3 cellular contexts compared by ENCODE assay signal in genomic region chr1:84509029-84509428, GRCh38.
A peak's percentile ranks its signal among the peaks of the same experiment; 100 is the strongest.
TF ChIP-seq lines count a peak whose summit lies in the region.

No MANE protein-coding gene starts in this region.

TF ChIP-seq in HEK293, 187 proteins besides CTCF, POLR2A, EP300 and RAD21:
- TF ChIP-seq ZNF280D (tag by site-specific recombination; IDR thresholded peaks at IDR 0.05) (0 out of 2 replicates have a peak, but pooled peaks have one; percentile 31), ZNF146 (tag by site-specific recombination; IDR thresholded peaks at IDR 0.05) (no peak)
- TF ChIP-seq, protein P1, sequence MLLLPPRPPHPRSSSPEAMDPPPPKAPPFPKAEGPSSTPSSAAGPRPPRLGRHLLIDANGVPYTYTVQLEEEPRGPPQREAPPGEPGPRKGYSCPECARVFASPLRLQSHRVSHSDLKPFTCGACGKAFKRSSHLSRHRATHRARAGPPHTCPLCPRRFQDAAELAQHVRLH (tag by site-specific recombination; IDR thresholded peaks at IDR 0.05), result peak; percentile 59; the same call in 1 of the 2 replicates

TF ChIP-seq in HEK293T, 16 proteins besides CTCF, POLR2A, EP300 and RAD21:
- TF ChIP-seq ARNT (IDR thresholded peaks at IDR 0.05) (no peak), FOXM1 (IDR thresholded peaks at IDR 0.05; ENCODE audit: borderline replicate concordance) (no peak), ZNF384 (IDR thresholded peaks at IDR 0.05) (peak; percentile 71), ELF4 (IDR thresholded peaks at IDR 0.05) (no peak)

TF ChIP-seq in K562, 482 proteins besides CTCF, POLR2A, EP300 and RAD21:
- TF ChIP-seq BCOR (IDR thresholded peaks at IDR 0.05) (peak; percentile 63; the same call in 1 of the 2 replicates), TAF1 (IDR thresholded peaks at IDR 0.05; ENCODE audit: control insufficient read depth, extremely low read depth, insufficient read depth, low read length, severe bottlenecking) (no peak), TRIM24 (IDR thresholded peaks at IDR 0.05) (0 out of 4 replicates have a peak, but pooled peaks of 1 of the 2 experiments have one; percentile 19), ATF2 (CRISPR knock-in tag; IDR thresholded peaks at IDR 0.05) (no peak), RFX1 (IDR thresholded peaks at IDR 0.05) (no peak), ZNF165 (CRISPR knock-in tag; IDR thresholded peaks at IDR 0.05; ENCODE audit: borderline replicate concordance) (no peak), E2F5 (CRISPR knock-in tag; IDR thresholded peaks at IDR 0.05) (no peak), NCOA6 (IDR thresholded peaks at IDR 0.05) (no peak), RBM25 (IDR thresholded peaks at IDR 0.05; ENCODE audit: low read depth, low read length, severe bottlenecking) (peak; percentile 51), HMGXB4 (CRISPR knock-in tag; IDR thresholded peaks at IDR 0.05) (no peak), HCFC1 (IDR thresholded peaks at IDR 0.05; ENCODE audit: low read depth, low read length) (no peak), RBFOX2 (IDR thresholded peaks at IDR 0.05; ENCODE audit: low read depth, low read length) (no peak), HDAC1 (IDR thresholded peaks at IDR 0.05) (no peak), FOXM1 (IDR thresholded peaks at IDR 0.05; ENCODE audit: low read depth) (0 out of 2 replicates have a peak, but pooled peaks have one; percentile 21), FOXM1 (CRISPR knock-in tag; IDR thresholded peaks at IDR 0.05; ENCODE audit: low read depth) (no peak), KLF1 (tag; IDR thresholded peaks at IDR 0.05) (no peak), ADNP (tag; IDR thresholded peaks at IDR 0.05) (no peak), CHCHD3 (CRISPR knock-in tag; IDR thresholded peaks at IDR 0.05) (no peak), TFAP4 (CRISPR knock-in tag; IDR thresholded peaks at IDR 0.05; ENCODE audit: borderline replicate concordance) (no peak), JUND (IDR thresholded peaks at IDR 0.05; ENCODE audit: borderline replicate concordance, low read depth, low read length) (no peak), JUND (tag; IDR thresholded peaks at IDR 0.05; ENCODE audit: borderline replicate concordance, low read depth, low read length) (no peak), ZNF707 (CRISPR knock-in tag; conservative IDR thresholded peaks at IDR 0.05) (no peak), ZNF384 (IDR thresholded peaks at IDR 0.05; ENCODE audit: low read depth, low read length) (peak; percentile 34; the same call in 1 of the 2 replicates), RBM39 (optimal IDR thresholded peaks at IDR 0.05; ENCODE audit: low read depth, low read length) (no peak), GATA2 (CRISPR knock-in tag; IDR thresholded peaks at IDR 0.05) (no peak)
- TF ChIP-seq, protein P2, sequence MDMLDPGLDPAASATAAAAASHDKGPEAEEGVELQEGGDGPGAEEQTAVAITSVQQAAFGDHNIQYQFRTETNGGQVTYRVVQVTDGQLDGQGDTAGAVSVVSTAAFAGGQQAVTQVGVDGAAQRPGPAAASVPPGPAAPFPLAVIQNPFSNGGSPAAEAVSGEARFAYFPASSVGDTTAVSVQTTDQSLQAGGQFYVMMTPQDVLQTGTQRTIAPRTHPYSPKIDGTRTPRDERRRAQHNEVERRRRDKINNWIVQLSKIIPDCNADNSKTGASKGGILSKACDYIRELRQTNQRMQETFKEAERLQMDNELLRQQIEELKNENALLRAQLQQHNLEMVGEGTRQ (CRISPR knock-in tag; IDR thresholded peaks at IDR 0.05), result no peak
- TF ChIP-seq, protein P3, sequence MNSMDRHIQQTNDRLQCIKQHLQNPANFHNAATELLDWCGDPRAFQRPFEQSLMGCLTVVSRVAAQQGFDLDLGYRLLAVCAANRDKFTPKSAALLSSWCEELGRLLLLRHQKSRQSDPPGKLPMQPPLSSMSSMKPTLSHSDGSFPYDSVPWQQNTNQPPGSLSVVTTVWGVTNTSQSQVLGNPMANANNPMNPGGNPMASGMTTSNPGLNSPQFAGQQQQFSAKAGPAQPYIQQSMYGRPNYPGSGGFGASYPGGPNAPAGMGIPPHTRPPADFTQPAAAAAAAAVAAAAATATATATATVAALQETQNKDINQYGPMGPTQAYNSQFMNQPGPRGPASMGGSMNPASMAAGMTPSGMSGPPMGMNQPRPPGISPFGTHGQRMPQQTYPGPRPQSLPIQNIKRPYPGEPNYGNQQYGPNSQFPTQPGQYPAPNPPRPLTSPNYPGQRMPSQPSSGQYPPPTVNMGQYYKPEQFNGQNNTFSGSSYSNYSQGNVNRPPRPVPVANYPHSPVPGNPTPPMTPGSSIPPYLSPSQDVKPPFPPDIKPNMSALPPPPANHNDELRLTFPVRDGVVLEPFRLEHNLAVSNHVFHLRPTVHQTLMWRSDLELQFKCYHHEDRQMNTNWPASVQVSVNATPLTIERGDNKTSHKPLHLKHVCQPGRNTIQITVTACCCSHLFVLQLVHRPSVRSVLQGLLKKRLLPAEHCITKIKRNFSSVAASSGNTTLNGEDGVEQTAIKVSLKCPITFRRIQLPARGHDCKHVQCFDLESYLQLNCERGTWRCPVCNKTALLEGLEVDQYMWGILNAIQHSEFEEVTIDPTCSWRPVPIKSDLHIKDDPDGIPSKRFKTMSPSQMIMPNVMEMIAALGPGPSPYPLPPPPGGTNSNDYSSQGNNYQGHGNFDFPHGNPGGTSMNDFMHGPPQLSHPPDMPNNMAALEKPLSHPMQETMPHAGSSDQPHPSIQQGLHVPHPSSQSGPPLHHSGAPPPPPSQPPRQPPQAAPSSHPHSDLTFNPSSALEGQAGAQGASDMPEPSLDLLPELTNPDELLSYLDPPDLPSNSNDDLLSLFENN (IDR thresholded peaks at IDR 0.05; ENCODE audit: low read depth in 2 of 2, low read length in 2 of 2), result no peak
